Comparison of ENCODE assay signal across 8 cellular contexts in the genomic region with DNA sequence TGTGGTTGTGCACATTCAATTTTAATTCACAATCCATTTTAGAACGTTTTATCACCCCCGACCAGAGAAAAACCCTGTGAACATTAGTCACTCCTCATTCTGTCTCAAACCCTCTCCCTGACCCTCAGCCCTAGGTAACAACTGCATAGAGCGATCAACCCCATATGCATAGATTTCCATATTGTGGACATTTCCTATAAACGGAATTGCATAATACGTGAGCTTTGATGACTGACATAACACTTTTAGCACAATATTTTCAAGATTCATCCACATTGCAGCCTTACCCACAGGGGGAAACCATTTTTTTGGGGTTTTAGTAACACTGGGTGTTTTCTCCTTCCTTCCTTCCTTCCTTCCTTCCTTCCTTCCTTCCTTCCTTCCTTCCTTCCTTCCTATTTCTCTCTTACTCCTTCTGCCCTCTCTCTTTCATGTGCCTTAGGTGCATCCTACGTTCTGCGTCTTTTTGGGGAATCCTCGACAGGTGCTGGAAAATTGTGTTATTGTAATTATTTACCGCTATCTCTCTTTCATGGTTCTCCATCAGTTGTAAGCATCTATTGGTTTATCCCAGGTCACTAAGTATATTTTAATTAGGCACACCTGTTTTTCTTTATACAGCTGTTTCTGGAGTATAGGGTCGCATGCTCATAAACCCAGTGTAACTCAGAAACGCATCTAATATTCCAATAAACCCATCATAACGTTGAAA. TPM values are rescaled to one million over a fixed set of nuclear protein-coding genes. Genes with fewer than 3 reads are reported as not detected.
DNase-seq lines count a peak whose midpoint lies in the region; TF ChIP-seq lines count a peak whose summit lies in the region.
"Not testable (repeated sequence)": the region's sequence is repeated elsewhere in the genome, so short reads cannot be mapped to it uniquely, and the experiment has no call there.

No MANE protein-coding gene starts in this region.

- not testable (repeated sequence) for H3K4me3 ChIP-seq in H7 (ENCODE audit: insufficient read depth, low read depth, low read length); NB4 (ENCODE audit: low read depth, low read length); stomach

- H3K27me3 ChIP-seq in H7 (ENCODE audit: control insufficient read depth, insufficient read depth, low read length); stomach: not testable (repeated sequence)

- H3K36me3 ChIP-seq in H7 (replicated peaks; ENCODE audit: control insufficient read depth, insufficient read depth, low read length); stomach: not testable (repeated sequence)

- TF ChIP-seq POLR2A in NB4 (IDR thresholded peaks at IDR 0.05; ENCODE audit: extremely low read depth, insufficient read length); stomach (IDR thresholded peaks at IDR 0.05): not testable (repeated sequence)

- intact Hi-C loops in stomach (cut with DNase I; ENCODE audit: low total_unique reads) = loop anchor here (10.0 kb wide), 1 partner anchor 54 kb away; no protein-coding TSS in a partner anchor

- not testable (repeated sequence) for TF ChIP-seq CTCF in NB4 (IDR thresholded peaks at IDR 0.05; ENCODE audit: low read depth, low read length); stomach (IDR thresholded peaks at IDR 0.05)

- TF ChIP-seq EP300 in stomach (IDR thresholded peaks at IDR 0.05) = not testable (repeated sequence)

- DNase-seq in Daoy (ENCODE audit: low read depth) (peak; percentile 84), H7 (peak; percentile 56), NB4 (ENCODE audit: low read depth) (peak; percentile 46), cerebellum (ENCODE audit: low spot score) (peak; percentile 3), globus pallidus (ENCODE audit: low spot score) (peak; percentile 16), medulla oblongata (ENCODE audit: extremely low spot score) (peak; percentile 49), stomach (peak; percentile 37)
- peak; percentile 71 for DNase-seq in activated CD8-positive, alpha-beta memory T cell treated with anti-CD3 and anti-CD28 coated beads, Interleukin-2, amount 50 U/mL, for 48 hours

- H3K9me3 ChIP-seq in stomach = not testable (repeated sequence)

- not testable (repeated sequence) for H3K4me1 ChIP-seq in stomach

- WGBS in stomach, 5 donors = 60 to 67% (median 62%) methylated on average over 12 of the region's 12 CpGs

- not testable (repeated sequence) for H3K27ac ChIP-seq in stomach

RNA-seq across cellular contexts. Expression of a gene that starts 29.5 kb away (rescaled TPM):
- 347 and 407 TPM in 2 replicates for total RNA-seq in Daoy (2014; rRNA removed; shearing (Covaris generic))
- 104 and 106 TPM in 2 replicates for total RNA-seq in H7 (2014; rRNA removed; shearing (Covaris generic))
- total RNA-seq in cerebellum = 55.0 TPM
- total RNA-seq in stomach = 10 to 100 TPM in 3 of 5 donors, 1 to 10 TPM in 2; 2.9 to 47.2 (median 21.2) TPM
- 10 to 100 TPM; 26.0 to 34.1 (median 33.0) TPM for polyA plus RNA-seq in stomach

Comparison
In these comparisons a context has a peak if more than half of its experiments do, and no peak if none do; other contexts are left out.
1. DNase-seq: peak in every context shown above with its lines; median percentile 84 in Daoy; 71 in activated CD8-positive, alpha-beta memory T cell treated with anti-CD3 and anti-CD28 coated beads, Interleukin-2, amount 50 U/mL, for 48 hours; 56 in H7; 49 in medulla oblongata; 46 in NB4; 37 in stomach; 16 in globus pallidus; 3 in cerebellum.